Comparison of ENCODE assay signal across 1 cellular context in the genomic region with DNA sequence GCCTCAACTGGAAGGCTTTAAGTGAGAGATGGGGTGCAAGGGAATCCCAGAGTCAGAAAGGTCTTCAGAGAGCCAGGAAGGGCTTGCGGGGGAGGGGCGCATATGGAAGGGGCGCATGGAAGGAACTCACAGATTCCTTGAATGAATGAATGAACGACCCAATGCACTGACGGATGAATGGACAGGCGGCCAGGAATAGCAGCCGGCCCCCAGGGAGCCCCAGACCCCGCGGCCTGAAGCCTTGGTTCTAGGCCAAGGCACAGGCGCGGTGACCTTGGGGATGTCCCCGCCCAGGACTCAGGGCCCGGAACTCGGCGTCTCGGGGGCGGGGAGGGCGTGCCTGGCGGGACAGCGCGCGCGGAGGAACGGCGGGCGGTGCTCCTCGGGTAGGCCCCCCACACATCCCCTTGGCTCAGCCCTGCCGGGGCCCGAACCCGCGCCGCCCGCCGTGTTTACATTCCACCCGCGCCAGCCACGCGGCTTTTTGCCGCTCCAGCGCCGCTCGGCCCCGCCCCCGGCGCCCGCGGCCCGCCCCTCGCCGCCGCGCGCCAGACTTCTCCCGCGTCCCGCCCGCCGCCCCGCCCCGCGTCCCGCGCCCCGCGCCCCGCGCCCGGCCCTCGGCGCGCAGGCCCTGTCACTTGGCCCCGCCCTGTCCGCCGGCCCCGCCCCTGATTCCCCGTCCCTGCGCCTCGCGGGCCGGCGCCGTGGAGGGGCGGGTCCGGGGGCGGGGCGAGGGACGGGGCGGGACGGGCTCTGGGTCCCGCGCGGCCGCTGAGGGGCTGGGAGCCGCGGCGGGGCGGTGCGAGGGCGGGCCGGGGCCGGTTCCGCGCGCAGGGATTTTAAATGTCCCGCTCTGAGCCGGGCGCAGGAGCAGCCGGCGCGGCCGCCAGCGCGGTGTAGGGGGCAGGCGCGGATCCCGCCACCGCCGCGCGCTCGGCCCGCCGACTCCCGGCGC.
A peak's percentile ranks its signal among the peaks of the same experiment; 100 is the strongest.
TF ChIP-seq lines count a peak whose summit lies in the region.

Gene CCNE1 (plus strand): TSS at position 867 of the 955 bp plus-strand sequence. CDS start 565 bp downstream, outside the sequence.

TF ChIP-seq in HepG2, 621 proteins besides CTCF, POLR2A, EP300 and RAD21 (continued from another document and continues in another):
- TF ChIP-seq, protein P1, sequence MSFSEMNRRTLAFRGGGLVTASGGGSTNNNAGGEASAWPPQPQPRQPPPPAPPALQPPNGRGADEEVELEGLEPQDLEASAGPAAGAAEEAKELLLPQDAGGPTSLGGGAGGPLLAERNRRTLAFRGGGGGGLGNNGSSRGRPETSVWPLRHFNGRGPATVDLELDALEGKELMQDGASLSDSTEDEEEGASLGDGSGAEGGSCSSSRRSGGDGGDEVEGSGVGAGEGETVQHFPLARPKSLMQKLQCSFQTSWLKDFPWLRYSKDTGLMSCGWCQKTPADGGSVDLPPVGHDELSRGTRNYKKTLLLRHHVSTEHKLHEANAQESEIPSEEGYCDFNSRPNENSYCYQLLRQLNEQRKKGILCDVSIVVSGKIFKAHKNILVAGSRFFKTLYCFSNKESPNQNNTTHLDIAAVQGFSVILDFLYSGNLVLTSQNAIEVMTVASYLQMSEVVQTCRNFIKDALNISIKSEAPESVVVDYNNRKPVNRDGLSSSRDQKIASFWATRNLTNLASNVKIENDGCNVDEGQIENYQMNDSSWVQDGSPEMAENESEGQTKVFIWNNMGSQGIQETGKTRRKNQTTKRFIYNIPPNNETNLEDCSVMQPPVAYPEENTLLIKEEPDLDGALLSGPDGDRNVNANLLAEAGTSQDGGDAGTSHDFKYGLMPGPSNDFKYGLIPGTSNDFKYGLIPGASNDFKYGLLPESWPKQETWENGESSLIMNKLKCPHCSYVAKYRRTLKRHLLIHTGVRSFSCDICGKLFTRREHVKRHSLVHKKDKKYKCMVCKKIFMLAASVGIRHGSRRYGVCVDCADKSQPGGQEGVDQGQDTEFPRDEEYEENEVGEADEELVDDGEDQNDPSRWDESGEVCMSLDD (CRISPR knock-in tag; IDR thresholded peaks at IDR 0.05; ENCODE audit: borderline replicate concordance): no peak
- TF ChIP-seq GFI1 (CRISPR knock-in tag; IDR thresholded peaks at IDR 0.05; ENCODE audit: borderline replicate concordance) (no peak), SOX5 (CRISPR knock-in tag; IDR thresholded peaks at IDR 0.05; ENCODE audit: borderline replicate concordance) (no peak), PBX2 (CRISPR knock-in tag; IDR thresholded peaks at IDR 0.05) (no peak), ZFYVE20 (CRISPR knock-in tag; IDR thresholded peaks at IDR 0.05; ENCODE audit: borderline replicate concordance, low read depth) (no peak), ZNF292 (CRISPR knock-in tag; IDR thresholded peaks at IDR 0.05; ENCODE audit: borderline replicate concordance, low read depth) (no peak), TARDBP (CRISPR knock-in tag; IDR thresholded peaks at IDR 0.05) (no peak), DR1 (CRISPR knock-in tag; IDR thresholded peaks at IDR 0.05) (no peak; the same call in 1 of the 2 replicates), MATR3 (CRISPR knock-in tag; IDR thresholded peaks at IDR 0.05) (no peak), ZNF549 (CRISPR knock-in tag; IDR thresholded peaks at IDR 0.05) (no peak), ARID4A (CRISPR knock-in tag; IDR thresholded peaks at IDR 0.05; ENCODE audit: borderline replicate concordance) (peak; percentile 59; the same call in 1 of the 2 replicates), ATF2 (CRISPR knock-in tag; IDR thresholded peaks at IDR 0.05) (no peak), ZNF639 (CRISPR knock-in tag; conservative IDR thresholded peaks at IDR 0.05) (no peak; the same call in 1 of the 2 replicates), HOXA9 (CRISPR knock-in tag; IDR thresholded peaks at IDR 0.05; ENCODE audit: borderline replicate concordance) (no peak), MED13 (CRISPR knock-in tag; IDR thresholded peaks at IDR 0.05) (peak; percentile 54; the same call in 1 of the 2 replicates), HCFC1 (IDR thresholded peaks at IDR 0.05; ENCODE audit: low read depth, low read length) (no peak), RARG (CRISPR knock-in tag; IDR thresholded peaks at IDR 0.05; ENCODE audit: low read depth) (no peak), CBX1 (IDR thresholded peaks at IDR 0.05; ENCODE audit: low read depth) (peak; percentile 37), SRSF4 (IDR thresholded peaks at IDR 0.05; ENCODE audit: low read depth, low read length, poor library complexity, severe bottlenecking) (no peak), ZNF326 (CRISPR knock-in tag; IDR thresholded peaks at IDR 0.05; ENCODE audit: borderline replicate concordance) (no peak), XBP1 (CRISPR knock-in tag; IDR thresholded peaks at IDR 0.05) (no peak), TBX2 (CRISPR knock-in tag; IDR thresholded peaks at IDR 0.05; ENCODE audit: borderline replicate concordance) (0 out of 2 replicates have a peak, but pooled peaks have one; percentile 13), MAZ (IDR thresholded peaks at IDR 0.05; ENCODE audit: borderline replicate concordance, low read depth, low read length) (no peak), MAZ (CRISPR knock-in tag; IDR thresholded peaks at IDR 0.05; ENCODE audit: low read depth) (no peak), TMF1 (CRISPR knock-in tag; IDR thresholded peaks at IDR 0.05; ENCODE audit: low read depth) (no peak; the same call in 1 of the 2 replicates), ZNF251 (CRISPR knock-in tag; IDR thresholded peaks at IDR 0.05) (no peak), ZNF773 (CRISPR knock-in tag; IDR thresholded peaks at IDR 0.05; ENCODE audit: borderline replicate concordance) (no peak), SP2 (CRISPR knock-in tag; IDR thresholded peaks at IDR 0.05) (0 out of 2 replicates have a peak, but pooled peaks have one; percentile 9), ZNF776 (CRISPR knock-in tag; IDR thresholded peaks at IDR 0.05) (no peak), IKZF1 (IDR thresholded peaks at IDR 0.05) (no peak), ZFP36L2 (CRISPR knock-in tag; IDR thresholded peaks at IDR 0.05) (no peak)
- TF ChIP-seq, protein P2, sequence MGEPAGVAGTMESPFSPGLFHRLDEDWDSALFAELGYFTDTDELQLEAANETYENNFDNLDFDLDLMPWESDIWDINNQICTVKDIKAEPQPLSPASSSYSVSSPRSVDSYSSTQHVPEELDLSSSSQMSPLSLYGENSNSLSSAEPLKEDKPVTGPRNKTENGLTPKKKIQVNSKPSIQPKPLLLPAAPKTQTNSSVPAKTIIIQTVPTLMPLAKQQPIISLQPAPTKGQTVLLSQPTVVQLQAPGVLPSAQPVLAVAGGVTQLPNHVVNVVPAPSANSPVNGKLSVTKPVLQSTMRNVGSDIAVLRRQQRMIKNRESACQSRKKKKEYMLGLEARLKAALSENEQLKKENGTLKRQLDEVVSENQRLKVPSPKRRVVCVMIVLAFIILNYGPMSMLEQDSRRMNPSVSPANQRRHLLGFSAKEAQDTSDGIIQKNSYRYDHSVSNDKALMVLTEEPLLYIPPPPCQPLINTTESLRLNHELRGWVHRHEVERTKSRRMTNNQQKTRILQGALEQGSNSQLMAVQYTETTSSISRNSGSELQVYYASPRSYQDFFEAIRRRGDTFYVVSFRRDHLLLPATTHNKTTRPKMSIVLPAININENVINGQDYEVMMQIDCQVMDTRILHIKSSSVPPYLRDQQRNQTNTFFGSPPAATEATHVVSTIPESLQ (CRISPR knock-in tag; conservative IDR thresholded peaks at IDR 0.05): no peak
- TF ChIP-seq, protein P3, sequence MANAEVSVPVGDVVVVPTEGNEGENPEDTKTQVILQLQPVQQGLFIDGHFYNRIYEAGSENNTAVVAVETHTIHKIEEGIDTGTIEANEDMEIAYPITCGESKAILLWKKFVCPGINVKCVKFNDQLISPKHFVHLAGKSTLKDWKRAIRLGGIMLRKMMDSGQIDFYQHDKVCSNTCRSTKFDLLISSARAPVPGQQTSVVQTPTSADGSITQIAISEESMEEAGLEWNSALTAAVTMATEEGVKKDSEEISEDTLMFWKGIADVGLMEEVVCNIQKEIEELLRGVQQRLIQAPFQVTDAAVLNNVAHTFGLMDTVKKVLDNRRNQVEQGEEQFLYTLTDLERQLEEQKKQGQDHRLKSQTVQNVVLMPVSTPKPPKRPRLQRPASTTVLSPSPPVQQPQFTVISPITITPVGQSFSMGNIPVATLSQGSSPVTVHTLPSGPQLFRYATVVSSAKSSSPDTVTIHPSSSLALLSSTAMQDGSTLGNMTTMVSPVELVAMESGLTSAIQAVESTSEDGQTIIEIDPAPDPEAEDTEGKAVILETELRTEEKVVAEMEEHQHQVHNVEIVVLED (CRISPR knock-in tag; IDR thresholded peaks at IDR 0.05; ENCODE audit: borderline replicate concordance): peak; percentile 51; the same call in 1 of the 2 replicates
- TF ChIP-seq, protein P4, sequence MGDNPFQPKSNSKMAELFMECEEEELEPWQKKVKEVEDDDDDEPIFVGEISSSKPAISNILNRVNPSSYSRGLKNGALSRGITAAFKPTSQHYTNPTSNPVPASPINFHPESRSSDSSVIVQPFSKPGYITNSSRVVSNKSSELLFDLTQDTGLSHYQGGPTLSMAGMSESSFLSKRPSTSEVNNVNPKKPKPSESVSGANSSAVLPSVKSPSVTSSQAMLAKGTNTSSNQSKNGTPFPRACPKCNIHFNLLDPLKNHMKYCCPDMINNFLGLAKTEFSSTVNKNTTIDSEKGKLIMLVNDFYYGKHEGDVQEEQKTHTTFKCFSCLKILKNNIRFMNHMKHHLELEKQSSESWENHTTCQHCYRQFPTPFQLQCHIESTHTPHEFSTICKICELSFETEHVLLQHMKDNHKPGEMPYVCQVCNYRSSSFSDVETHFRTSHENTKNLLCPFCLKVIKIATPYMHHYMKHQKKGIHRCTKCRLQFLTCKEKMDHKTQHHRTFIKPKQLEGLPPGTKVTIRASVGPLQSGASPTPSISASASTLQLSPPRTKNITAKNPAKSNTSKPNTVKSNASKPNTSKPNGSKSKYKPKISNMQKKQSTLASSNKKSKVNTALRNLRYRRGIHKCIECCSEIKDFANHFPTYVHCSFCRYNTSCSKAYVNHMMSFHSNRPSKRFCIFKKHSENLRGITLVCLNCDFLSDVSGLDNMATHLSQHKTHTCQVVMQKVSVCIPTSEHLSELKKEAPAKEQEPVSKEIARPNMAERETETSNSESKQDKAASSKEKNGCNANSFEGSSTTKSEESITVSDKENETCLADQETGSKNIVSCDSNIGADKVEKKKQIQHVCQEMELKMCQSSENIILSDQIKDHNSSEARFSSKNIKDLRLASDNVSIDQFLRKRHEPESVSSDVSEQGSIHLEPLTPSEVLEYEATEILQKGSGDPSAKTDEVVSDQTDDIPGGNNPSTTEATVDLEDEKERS (CRISPR knock-in tag; IDR thresholded peaks at IDR 0.05): no peak
- TF ChIP-seq, protein P5, sequence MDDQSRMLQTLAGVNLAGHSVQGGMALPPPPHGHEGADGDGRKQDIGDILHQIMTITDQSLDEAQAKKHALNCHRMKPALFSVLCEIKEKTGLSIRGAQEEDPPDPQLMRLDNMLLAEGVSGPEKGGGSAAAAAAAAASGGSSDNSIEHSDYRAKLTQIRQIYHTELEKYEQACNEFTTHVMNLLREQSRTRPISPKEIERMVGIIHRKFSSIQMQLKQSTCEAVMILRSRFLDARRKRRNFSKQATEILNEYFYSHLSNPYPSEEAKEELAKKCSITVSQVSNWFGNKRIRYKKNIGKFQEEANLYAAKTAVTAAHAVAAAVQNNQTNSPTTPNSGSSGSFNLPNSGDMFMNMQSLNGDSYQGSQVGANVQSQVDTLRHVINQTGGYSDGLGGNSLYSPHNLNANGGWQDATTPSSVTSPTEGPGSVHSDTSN (CRISPR knock-in tag; IDR thresholded peaks at IDR 0.05; ENCODE audit: borderline replicate concordance): no peak
